ENCODE assay signal across 11 cellular contexts in genomic region chr2:117536139-117536538, GRCh38.
DNase-seq lines count a peak whose midpoint lies in the region; ATAC-seq and TF ChIP-seq lines count a peak whose summit lies in the region.
"Had no signal": no experiment of that assay in that cellular context is flagged by ENCODE, and none has a peak within 500 bp of the region (broad histone marks: within the 10 kb centered on the region; RNA-seq: fewer than 3 reads in every experiment).

No MANE protein-coding gene starts in this region.

- no peaks in the 10 kb centered on the region for H3K9me2 ChIP-seq in DOHH2 (replicated peaks; ENCODE audit: control insufficient read depth, low read length)

- peaks cover 41% of the 10 kb centered on the region for H3K36me3 Mint-ChIP-seq in WTC11

- H4K20me1 ChIP-seq in DOHH2 (ENCODE audit: control insufficient read depth, insufficient read depth, low read depth, low read length): no peaks in the 10 kb centered on the region

- no peaks in the 10 kb centered on the region for H3K4me1 ChIP-seq in DOHH2 (ENCODE audit: control insufficient read depth, low read length)
- H3K4me1 ChIP-seq in lower lobe of right lung: no peaks in the 10 kb centered on the region

- H3K27me3 ChIP-seq in DOHH2 (ENCODE audit: control insufficient read depth, low read length): no peaks in the 10 kb centered on the region; the same call in 1 of the 2 replicates
- H3K27me3 ChIP-seq in lower lobe of right lung (ENCODE audit: low read depth): no peaks in the 10 kb centered on the region

- DNase-seq in HEK293T (ENCODE audit: extremely low spot score) (peak; percentile 9), WTC11 (ENCODE audit: low spot score) (peak; percentile 28), lower lobe of right lung (no peak), posterior vena cava (ENCODE audit: low spot score) (no peak), GM03348 (ENCODE audit: low spot score) (no peak)
- DNase-seq: activated CD8-positive, alpha-beta T cell treated with anti-CD3 and anti-CD28 coated beads for 36 hours; GF-D8; right cardiac atrium had no signal

- no peaks in the 10 kb centered on the region for H3K9me3 ChIP-seq in DOHH2 (ENCODE audit: control insufficient read depth, insufficient read depth, low read length)
- peaks cover 3% of the 10 kb centered on the region for H3K9me3 ChIP-seq in lower lobe of right lung

- H3K79me2 ChIP-seq in DOHH2 (ENCODE audit: control insufficient read depth, low read length): no peaks in the 10 kb centered on the region

- no peak overlapping the region for H3K4me2 ChIP-seq in DOHH2 (ENCODE audit: low read length)

- H3F3A ChIP-seq in DOHH2 (ENCODE audit: control insufficient read depth, insufficient read depth): no peaks in the 10 kb centered on the region

- no peak overlapping the region for H3K4me3 Mint-ChIP-seq in WTC11
- H3K4me3 Mint-ChIP-seq: activated CD8-positive, alpha-beta T cell treated with anti-CD3 and anti-CD28 coated beads for 36 hours had no signal

- POLR2A ChIA-PET in HEK293T (lab: Yijun Ruan, JAX) (no interaction called here), WTC11 (lab: Charles Lee) (no interaction called here)

- no peak overlapping the region for H3K27ac ChIP-seq in DOHH2 (ENCODE audit: low read depth, low read length)
- no peak overlapping the region for H3K27ac ChIP-seq in lower lobe of right lung

- peaks cover 37% of the 10 kb centered on the region for H3K9me3 Mint-ChIP-seq in WTC11

- intact Hi-C loops in lower lobe of right lung (cut with DNase I) (no loop called here), posterior vena cava (cut with DNase I) (no loop called here)

- H3K4me1 Mint-ChIP-seq in WTC11: peaks cover 27% of the 10 kb centered on the region

- no peaks in the 10 kb centered on the region for H3K27me3 Mint-ChIP-seq in WTC11 (ENCODE audit: low read depth)
- H3K27me3 Mint-ChIP-seq: activated CD8-positive, alpha-beta T cell treated with anti-CD3 and anti-CD28 coated beads for 36 hours had no signal

- ATAC-seq in WTC11 (peak; percentile 96), lower lobe of right lung (peak; percentile 18 to 40), GM21367 (IDR thresholded peaks at IDR 0.05; ENCODE audit: unreplicated experiment) (no peak), GM18519 (IDR thresholded peaks at IDR 0.05; ENCODE audit: low FRiP score, unreplicated experiment) (no peak)
- ATAC-seq: activated CD8-positive, alpha-beta T cell treated with anti-CD3 and anti-CD28 coated beads for 36 hours had no signal

- peak; percentile 41 for TF ChIP-seq CTCF in DOHH2 (IDR thresholded peaks at IDR 0.05; ENCODE audit: low read depth, low read length, poor library complexity, severe bottlenecking)
- no peak; the same call in 1 of the 2 replicates for TF ChIP-seq CTCF in WTC11 (IDR thresholded peaks at IDR 0.05)
- peak; percentile 32 for TF ChIP-seq CTCF in lower lobe of right lung (IDR thresholded peaks at IDR 0.05)

- H3K4me3 ChIP-seq in DOHH2 (ENCODE audit: low read length) (no peak overlapping the region), lower lobe of right lung (no peak overlapping the region)

- H3K27ac Mint-ChIP-seq in WTC11: no peak overlapping the region
- H3K27ac Mint-ChIP-seq: activated CD8-positive, alpha-beta T cell treated with anti-CD3 and anti-CD28 coated beads for 36 hours had no signal

- no peaks in the 10 kb centered on the region for H3K36me3 ChIP-seq in DOHH2 (ENCODE audit: control insufficient read depth, low read length)
- no peaks in the 10 kb centered on the region for H3K36me3 ChIP-seq in lower lobe of right lung

- CTCF ChIA-PET in HEK293T (lab: Yijun Ruan, JAX): interaction anchor here (0.5 to 1.2 kb wide), 2 partner anchors 18 to 21 kb away, joined by 3 to 4 read pairs; no protein-coding TSS in a partner anchor
- CTCF ChIA-PET in WTC11 (lab: Charles Lee): interaction anchor here (0.6 to 2.5 kb wide), 18 partner anchors 10 to 278 kb away, joined by 3 to 33 read pairs (median 5); partner anchors contain the start of gene DDX18

TF ChIP-seq in HEK293T, 16 proteins besides CTCF, POLR2A, EP300 and RAD21:
- no peak for TF ChIP-seq FOXK2 (IDR thresholded peaks at IDR 0.05)
- TF ChIP-seq ARNT (IDR thresholded peaks at IDR 0.05): no peak
- no peak for TF ChIP-seq L3MBTL2 (conservative IDR thresholded peaks at IDR 0.05)
- TF ChIP-seq LEF1 (IDR thresholded peaks at IDR 0.05; ENCODE audit: borderline replicate concordance): no peak
- TF ChIP-seq HDGF (IDR thresholded peaks at IDR 0.05; ENCODE audit: borderline replicate concordance): no peak
- TF ChIP-seq ZNF384 (IDR thresholded peaks at IDR 0.05): no peak
- no peak for TF ChIP-seq TARDBP (IDR thresholded peaks at IDR 0.05)
- no peak for TF ChIP-seq BHLHE40 (IDR thresholded peaks at IDR 0.05; ENCODE audit: borderline replicate concordance)
- no peak for TF ChIP-seq FOXA1 (IDR thresholded peaks at IDR 0.05)
- TF ChIP-seq ELF4 (IDR thresholded peaks at IDR 0.05): no peak
- TF ChIP-seq NFRKB (IDR thresholded peaks at IDR 0.05): no peak
- TF ChIP-seq SP1 (IDR thresholded peaks at IDR 0.05): no peak
- TF ChIP-seq SUZ12 (IDR thresholded peaks at IDR 0.05): no peak
- no peak for TF ChIP-seq CTBP1 (IDR thresholded peaks at IDR 0.05; ENCODE audit: borderline replicate concordance)
- no peak for TF ChIP-seq PKNOX1 (IDR thresholded peaks at IDR 0.05)
- no peak for TF ChIP-seq FOXM1 (IDR thresholded peaks at IDR 0.05; ENCODE audit: borderline replicate concordance)

TF ChIP-seq in WTC11, 78 proteins besides CTCF, POLR2A, EP300 and RAD21:
- TF ChIP-seq SOX15 (CRISPR knock-in tag; IDR thresholded peaks at IDR 0.05) (no peak), SMAD3 (CRISPR knock-in tag; IDR thresholded peaks at IDR 0.05; ENCODE audit: borderline replicate concordance) (no peak), ELF4 (CRISPR knock-in tag; IDR thresholded peaks at IDR 0.05; ENCODE audit: low read depth) (no peak), NFYB (CRISPR knock-in tag; conservative IDR thresholded peaks at IDR 0.05; ENCODE audit: low read depth) (no peak), ZNF121 (CRISPR knock-in tag; IDR thresholded peaks at IDR 0.05) (peak; percentile 96), MAX (CRISPR knock-in tag; IDR thresholded peaks at IDR 0.05) (no peak)
TF ChIP-seq in WTC11: peak in this region for 1.

Comparison
In these comparisons a context has a peak if more than half of its experiments do, and no peak if none do; other contexts are left out.
1. DNase-seq: peak in HEK293T (single experiment) and WTC11 (single experiment); none in lower lobe of right lung (single experiment), posterior vena cava (single experiment) and GM03348 (single experiment).
2. ATAC-seq: peak in WTC11 (single experiment) and lower lobe of right lung (2 of 2); none in GM21367 (single experiment) and GM18519 (single experiment).